In the genomic region with DNA sequence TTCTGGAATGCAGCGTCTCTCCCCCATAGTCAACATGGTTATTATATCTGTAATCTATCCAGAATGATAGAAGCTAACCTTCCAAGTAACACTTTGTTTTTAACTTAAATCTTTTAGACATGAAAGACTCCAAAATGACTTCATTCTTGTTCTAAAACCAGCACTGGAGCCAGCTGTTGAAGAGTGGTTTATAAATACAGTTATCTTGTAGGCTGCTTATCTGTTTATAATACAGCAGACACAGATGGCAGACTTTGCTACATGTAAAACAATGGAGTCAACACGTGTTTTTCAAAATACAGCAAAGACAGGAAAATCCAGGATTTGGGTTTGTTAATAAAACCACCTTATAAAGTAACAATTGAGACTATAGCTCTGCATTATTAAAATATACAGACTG, we compare ENCODE assay signal across 20 cellular contexts. TPM values are rescaled to one million over a fixed set of nuclear protein-coding genes. Genes with fewer than 3 reads are reported as not detected.
"Had no signal": no experiment of that assay in that cellular context is flagged by ENCODE, and none has a peak within 500 bp of the region (broad histone marks: within the 10 kb centered on the region; RNA-seq: fewer than 3 reads in every experiment).

No MANE protein-coding gene starts in this region.

- H3K9me3 ChIP-seq: ascending aorta, mucosa of descending colon, sigmoid colon, suprapubic skin, upper lobe of left lung had no signal

- H3K36me3 ChIP-seq: ascending aorta, sigmoid colon had no signal

- FAIRE-seq: colon had no signal

- DNase-seq: activated CD4-positive, alpha-beta T cell treated with anti-CD3 and anti-CD28 coated beads for 48 hours; activated CD8-positive, alpha-beta memory T cell treated with anti-CD3 and anti-CD28 coated beads, Interleukin-2, amount 50 U/mL, for 48 hours; activated CD8-positive, alpha-beta T cell treated with anti-CD3 and anti-CD28 coated beads, Interleukin-2, amount 10 ng/mL, durations not matched to agents 7 days and 5 days; activated naive CD4-positive, alpha-beta T cell treated with Interleukin-2 at 50 U/mL for 16 hours; activated naive CD8-positive, alpha-beta T cell treated with anti-CD3 and anti-CD28 coated beads, Interleukin-2, amount 50 U/mL, for 24 hours; hypothalamus; natural killer cell; sigmoid colon; stimulated activated CD4-positive, alpha-beta T cell treated with anti-CD3 and anti-CD28 coated beads, Interleukin-2, amount 100 ng/mL, for 48 hours; stimulated activated naive CD4-positive, alpha-beta T cell treated with Interleukin-2 at 50 U/mL for 16 hours; T-helper 1 cell; upper lobe of left lung had no signal

- H3K27ac ChIP-seq: ascending aorta, cardiac muscle cell, sigmoid colon, suprapubic skin, upper lobe of left lung had no signal

- H3K27me3 ChIP-seq: ascending aorta, cardiac muscle cell, sigmoid colon, suprapubic skin, upper lobe of left lung had no signal

- H3K4me3 ChIP-seq: ascending aorta, cardiac muscle cell, mucosa of descending colon, sigmoid colon, suprapubic skin, upper lobe of left lung had no signal

- ATAC-seq: activated CD8-positive, alpha-beta T cell treated with anti-CD3 and anti-CD28 coated beads, Interleukin-2, amount 10 ng/mL, durations not matched to agents 7 days and 5 days; activated naive CD8-positive, alpha-beta T cell treated with anti-CD3 and anti-CD28 coated beads, Interleukin-2, amount 50 U/mL, for 24 hours; natural killer cell; WTC11 had no signal

- H3K4me1 ChIP-seq: ascending aorta had no signal

RNA-seq across cellular contexts. Expression of a gene that starts 48.8 kb away (rescaled TPM):
- total RNA-seq: glomerular endothelial cell, lung microvascular endothelial cell had no signal
